ENCODE assay signal across 33 cellular contexts in genomic region chr19:22708983-22709382, GRCh38.
"Had no signal": no experiment of that assay in that cellular context is flagged by ENCODE, and none has a peak within 500 bp of the region (broad histone marks: within the 10 kb centered on the region; RNA-seq: fewer than 3 reads in every experiment).

No MANE protein-coding gene starts in this region.

- H3K4me1 Mint-ChIP-seq: naive B cell; naive thymus-derived CD8-positive, alpha-beta T cell; nephron progenitor cell; neural crest cell; stimulated activated memory B cell treated with anti-CD40 and anti-IgM and Interleukin-4, amounts not matched to agents 10 μg/mL and 1 μg/mL and 100 μg/mL, for 72 hours; stimulated activated naive CD8-positive, alpha-beta T cell treated with anti-CD3 and anti-CD28 coated beads, Interleukin-15, amount 100 ng/mL, for 72 hours had no signal

- H3K4me3 Mint-ChIP-seq: naive B cell; naive thymus-derived CD8-positive, alpha-beta T cell; natural killer cell treated with Interleukin-12 subunit alpha and Interleukin-12 subunit beta and Interleukin-15 and Interleukin-18, amount 100 ng/mL, for 72 hours; nephron progenitor cell; neural crest cell; stimulated activated memory B cell treated with anti-CD40 and anti-IgM and Interleukin-4, amounts not matched to agents 10 μg/mL and 1 μg/mL and 100 μg/mL, for 72 hours; stimulated activated naive CD8-positive, alpha-beta T cell treated with anti-CD3 and anti-CD28 coated beads, Interleukin-15, amount 100 ng/mL, for 72 hours had no signal

- DNase-seq: naive B cell; naive thymus-derived CD8-positive, alpha-beta T cell; nephron progenitor cell; nucleus accumbens; ovary; psoas muscle; right cardiac atrium; right lobe of liver; sigmoid colon; small intestine; spleen; stimulated activated CD4-positive, alpha-beta T cell treated with anti-CD3 and anti-CD28 coated beads, Interleukin-12 subunit alpha, Interleukin-12 subunit beta, amount 100 ng/mL, for 4 hours; stimulated activated CD4-positive, alpha-beta T cell treated with anti-CD3 and anti-CD28 coated beads, Interleukin-1b, Interleukin-23, amount 100 ng/mL, for 48 hours; stimulated activated CD4-positive, alpha-beta T cell treated with anti-CD3 and anti-CD28 coated beads, Interleukin-4, amount 100 ng/mL, for 1 hour; stimulated activated CD4-positive, alpha-beta T cell treated with anti-CD3 and anti-CD28 coated beads, Interleukin-4, amount 100 ng/mL, for 4 hours; stimulated activated CD8-positive, alpha-beta memory T cell treated with anti-CD3 and anti-CD28 coated beads, Interleukin-4, amount 100 ng/mL, for 48 hours; stimulated activated naive CD4-positive, alpha-beta T cell; stimulated activated naive CD8-positive, alpha-beta T cell treated with anti-CD3 and anti-CD28 coated beads, Interleukin-15, amount 100 ng/mL, for 72 hours; stimulated activated naive CD8-positive, alpha-beta T cell treated with anti-CD3 and anti-CD28 coated beads, Interleukin-15, Interleukin-2, amounts not matched to agents 100 U/mL and 50 U/mL, for 24 hours; substantia nigra; thyroid gland; trophoblast cell had no signal

- H3K36me3 ChIP-seq: neutrophil, ovary, right lobe of liver, sigmoid colon, spleen, suprapubic skin, thoracic aorta, thyroid gland, tibial nerve, upper lobe of left lung, vagina had no signal

- H3K27ac ChIP-seq: neutrophil, ovary, parathyroid adenoma, psoas muscle, right lobe of liver, sigmoid colon, spleen, suprapubic skin, thoracic aorta, thyroid gland, tibial nerve, upper lobe of left lung, vagina had no signal

- H3K27me3 Mint-ChIP-seq: naive B cell; naive thymus-derived CD8-positive, alpha-beta T cell; natural killer cell treated with Interleukin-12 subunit alpha and Interleukin-12 subunit beta and Interleukin-15 and Interleukin-18, amount 100 ng/mL, for 72 hours; progenitor cell of endocrine pancreas; stimulated activated memory B cell treated with anti-CD40 and anti-IgM and Interleukin-4, amounts not matched to agents 10 μg/mL and 1 μg/mL and 100 μg/mL, for 72 hours; stimulated activated naive CD8-positive, alpha-beta T cell treated with anti-CD3 and anti-CD28 coated beads, Interleukin-15, amount 100 ng/mL, for 72 hours had no signal

- H3K4me3 ChIP-seq: ovary, psoas muscle, right lobe of liver, sigmoid colon, spleen, suprapubic skin, thoracic aorta, thyroid gland, tibial nerve, upper lobe of left lung, vagina had no signal

- H3K36me3 Mint-ChIP-seq: naive B cell; natural killer cell treated with Interleukin-12 subunit alpha and Interleukin-12 subunit beta and Interleukin-15 and Interleukin-18, amount 100 ng/mL, for 72 hours; stimulated activated memory B cell treated with anti-CD40 and anti-IgM and Interleukin-4, amounts not matched to agents 10 μg/mL and 1 μg/mL and 100 μg/mL, for 72 hours had no signal

- H3K4me1 ChIP-seq: parathyroid adenoma, psoas muscle, right lobe of liver, sigmoid colon, spleen, suprapubic skin, thyroid gland, tibial nerve, upper lobe of left lung, vagina had no signal

- H3K27ac Mint-ChIP-seq: naive B cell; naive thymus-derived CD8-positive, alpha-beta T cell; natural killer cell treated with Interleukin-12 subunit alpha and Interleukin-12 subunit beta and Interleukin-15 and Interleukin-18, amount 100 ng/mL, for 72 hours; nephron progenitor cell; progenitor cell of endocrine pancreas; stimulated activated memory B cell treated with anti-CD40 and anti-IgM and Interleukin-4, amounts not matched to agents 10 μg/mL and 1 μg/mL and 100 μg/mL, for 72 hours; stimulated activated naive CD8-positive, alpha-beta T cell treated with anti-CD3 and anti-CD28 coated beads, Interleukin-15, amount 100 ng/mL, for 72 hours had no signal

- H3K27me3 ChIP-seq: neutrophil, right lobe of liver, sigmoid colon, spleen, suprapubic skin, thyroid gland, tibial nerve, upper lobe of left lung, vagina had no signal

- ATAC-seq: naive thymus-derived CD8-positive, alpha-beta T cell; natural killer cell treated with Interleukin-12 subunit alpha and Interleukin-12 subunit beta and Interleukin-15 and Interleukin-18, amount 100 ng/mL, for 72 hours; psoas muscle; right cardiac atrium; right lobe of liver; stimulated activated memory B cell treated with anti-CD40 and anti-IgM and Interleukin-4, amounts not matched to agents 10 μg/mL and 1 μg/mL and 100 μg/mL, for 72 hours; stimulated activated naive CD8-positive, alpha-beta T cell treated with anti-CD3 and anti-CD28 coated beads, Interleukin-15, amount 100 ng/mL, for 72 hours; stimulated activated naive CD8-positive, alpha-beta T cell treated with anti-CD3 and anti-CD28 coated beads, Interleukin-15, Interleukin-2, amounts not matched to agents 100 U/mL and 50 U/mL, for 24 hours had no signal

- H3K9me3 ChIP-seq: ovary, thyroid gland, vagina had no signal
